In genomic region chr1:29379438-29380073, GRCh38 we compare ENCODE assay signal across 9 cellular contexts.
A peak's percentile ranks its signal among the peaks of the same experiment; 100 is the strongest.
DNase-seq lines count a peak whose midpoint lies in the region; ATAC-seq and TF ChIP-seq lines count a peak whose summit lies in the region.
"Had no signal": no experiment of that assay in that cellular context is flagged by ENCODE, and none has a peak within 500 bp of the region (broad histone marks: within the 10 kb centered on the region; RNA-seq: fewer than 3 reads in every experiment).

No MANE protein-coding gene starts in this region.

- H3K36me3 Mint-ChIP-seq in activated CD4-positive, alpha-beta T cell treated with anti-CD3 and anti-CD28 coated beads, Interleukin-2, amount 10 ng/mL, durations not matched to agents 7 days and 5 days (ENCODE audit: low read depth), result peaks cover 6% of the 10 kb centered on the region

- H3K27ac ChIP-seq in psoas muscle, result no peak overlapping the region
- no peak overlapping the region for H3K27ac ChIP-seq in ovary

- H3K9me3 ChIP-seq in psoas muscle, result peaks cover 14% of the 10 kb centered on the region
- no peaks in the 10 kb centered on the region for H3K9me3 ChIP-seq in ovary

- H3K4me3 Mint-ChIP-seq in activated CD4-positive, alpha-beta T cell treated with anti-CD3 and anti-CD28 coated beads, Interleukin-2, amount 10 ng/mL, durations not matched to agents 7 days and 5 days, result no peak overlapping the region
- H3K4me3 Mint-ChIP-seq: activated naive CD8-positive, alpha-beta T cell had no signal

- ATAC-seq in psoas muscle, result no peak

- no peak for TF ChIP-seq EP300 in ovary (IDR thresholded peaks at IDR 0.05)

- H3K36me3 ChIP-seq in psoas muscle (ENCODE audit: insufficient read depth in 1 of 2, low read depth in 1 of 2) (no peaks in the 10 kb centered on the region), ovary (no peaks in the 10 kb centered on the region)

- no peaks in the 10 kb centered on the region for H3K4me1 ChIP-seq in psoas muscle
- H3K4me1 ChIP-seq in ovary (ENCODE audit: insufficient read depth), result no peaks in the 10 kb centered on the region

- 14 to 21% (median 19%) methylated on average over 7 of the region's 7 CpGs for WGBS in psoas muscle, 3 donors
- 17 to 22% (median 19%) methylated on average over 7 of the region's 7 CpGs for WGBS in ovary, 3 donors

- TF ChIP-seq CTCF in cardiac fibroblast (IDR thresholded peaks at IDR 0.05; ENCODE audit: low read depth, low read length), result peak; percentile 68
- peak; percentile 20 for TF ChIP-seq CTCF in psoas muscle (IDR thresholded peaks at IDR 0.05)
- TF ChIP-seq CTCF in ovary (IDR thresholded peaks at IDR 0.05), result no peak

- no peaks in the 10 kb centered on the region for H3K4me1 Mint-ChIP-seq in activated CD4-positive, alpha-beta T cell treated with anti-CD3 and anti-CD28 coated beads, Interleukin-2, amount 10 ng/mL, durations not matched to agents 7 days and 5 days

- POLR2A ChIA-PET in activated CD4-positive, alpha-beta T cell treated with anti-CD3 and anti-CD28 coated beads, Interleukin-2, amount 10 ng/mL, durations not matched to agents 7 days and 5 days (lab: Charles Lee), result no interaction called here

- CTCF ChIA-PET in activated CD4-positive, alpha-beta T cell treated with anti-CD3 and anti-CD28 coated beads, Interleukin-2, amount 10 ng/mL, durations not matched to agents 7 days and 5 days (lab: Charles Lee), result no interaction called here

- H3K4me3 ChIP-seq in cardiac fibroblast (replicated peaks in 1 of 2; ENCODE audit: low read depth in 2 of 2, low read length in 2 of 2) (no peak overlapping the region), psoas muscle (no peak overlapping the region), ovary (no peak overlapping the region)

- no peak overlapping the region for H3K27ac Mint-ChIP-seq in activated CD4-positive, alpha-beta T cell treated with anti-CD3 and anti-CD28 coated beads, Interleukin-2, amount 10 ng/mL, durations not matched to agents 7 days and 5 days
- H3K27ac Mint-ChIP-seq: activated naive CD8-positive, alpha-beta T cell had no signal

- peaks cover 19% of the 10 kb centered on the region for H3K27me3 Mint-ChIP-seq in activated CD4-positive, alpha-beta T cell treated with anti-CD3 and anti-CD28 coated beads, Interleukin-2, amount 10 ng/mL, durations not matched to agents 7 days and 5 days

- intact Hi-C loops in psoas muscle (cut with DNase I), result no loop called here
- intact Hi-C loops in ovary (cut with DNase I), result no loop called here

- TF ChIP-seq POLR2A in ovary (IDR thresholded peaks at IDR 0.05), result no peak

- peaks cover 10% of the 10 kb centered on the region for H3K9me3 Mint-ChIP-seq in activated CD4-positive, alpha-beta T cell treated with anti-CD3 and anti-CD28 coated beads, Interleukin-2, amount 10 ng/mL, durations not matched to agents 7 days and 5 days

- peak; percentile 22 for DNase-seq in activated CD4-positive, alpha-beta T cell treated with anti-CD3 and anti-CD28 coated beads, Interleukin-2, amount 10 ng/mL, durations not matched to agents 7 days and 5 days
- no peak for DNase-seq in activated CD4-positive, alpha-beta T cell treated with anti-CD3 and anti-CD28 coated beads, Interleukin-2, amount 50 U/mL, for 1 hour
- peak; percentile 13 for DNase-seq in NCI-H146 treated with DMSO at 0.1 percent for 48 hours (lab: John Stamatoyannopoulos, UW; ENCODE audit: unreplicated experiment)
- DNase-seq in cardiac fibroblast (ENCODE audit: low read depth in 2 of 2), result peak; percentile 57 to 63
- no peak for DNase-seq in psoas muscle
- no peak for DNase-seq in SIG-M5 treated with dmso at 0.1 percent for 504 hours (lab: John Stamatoyannopoulos, UW; ENCODE audit: unreplicated experiment)
- no peak for DNase-seq in ovary
- no peak for DNase-seq in activated effector memory CD4-positive, alpha-beta T cell treated with anti-CD3 and anti-CD28 coated beads, Interleukin-2, amount 50 U/mL, for 16 hours

- peaks cover 0 to 32% (median 5%) of the 10 kb centered on the region in 3 donors for H3K27me3 ChIP-seq in psoas muscle (ENCODE audit: insufficient read depth in 3 of 3, low read length in 2 of 3)
- no peaks in the 10 kb centered on the region for H3K27me3 ChIP-seq in ovary

Comparison
In these comparisons a context has a peak if more than half of its experiments do, and no peak if none do; other contexts are left out.
1. DNase-seq: peak in activated CD4-positive, alpha-beta T cell treated with anti-CD3 and anti-CD28 coated beads, Interleukin-2, amount 10 ng/mL, durations not matched to agents 7 days and 5 days (single experiment), NCI-H146 treated with DMSO at 0.1 percent for 48 hours (single experiment) and cardiac fibroblast (2 of 2); none in activated CD4-positive, alpha-beta T cell treated with anti-CD3 and anti-CD28 coated beads, Interleukin-2, amount 50 U/mL, for 1 hour (single experiment), psoas muscle (0 of 2), SIG-M5 treated with dmso at 0.1 percent for 504 hours (single experiment), ovary (0 of 5) and activated effector memory CD4-positive, alpha-beta T cell treated with anti-CD3 and anti-CD28 coated beads, Interleukin-2, amount 50 U/mL, for 16 hours (single experiment).
2. CTCF ChIP-seq: peak in cardiac fibroblast (single experiment) and psoas muscle (single experiment); none in ovary (0 of 3).